ENCODE assay signal across 8 cellular contexts in genomic region chr1:28176086-28176485, GRCh38. TPM values are rescaled to one million over a fixed set of nuclear protein-coding genes. Genes with fewer than 3 reads are reported as not detected.
DNase-seq lines count a peak whose midpoint lies in the region; ATAC-seq, FAIRE-seq and TF ChIP-seq lines count a peak whose summit lies in the region.
"Not testable (repeated sequence)": the region's sequence is repeated elsewhere in the genome, so short reads cannot be mapped to it uniquely, and the experiment has no call there.

No MANE protein-coding gene starts in this region.

- in situ Hi-C loops in transverse colon (cut with MboI; ENCODE audit: low pct_ligation_motif_present in 1 of 4, low pct_unique_long_range_greater_than_20kb in 1 of 4, low sequenced_read_pairs in 3 of 4) = not testable (repeated sequence)

- H3K36me3 Mint-ChIP-seq in stimulated activated memory B cell treated with anti-CD40 and anti-IgM and Interleukin-4, amounts not matched to agents 10 μg/mL and 1 μg/mL and 100 μg/mL, for 72 hours = not testable (repeated sequence)

- TF ChIP-seq POLR2A in Peyer's patch (IDR thresholded peaks at IDR 0.05); transverse colon (IDR thresholded peaks at IDR 0.05): not testable (repeated sequence)

- DNase-seq in GM19239 (ENCODE audit: insufficient read length, low spot score); Peyer's patch; colonic mucosa; transverse colon: not testable (repeated sequence)

- not testable (repeated sequence) for H3K9me3 ChIP-seq in BLaER1; Peyer's patch; colonic mucosa; muscle layer of duodenum (ENCODE audit: control insufficient read depth in 1 of 2, low read length in 2 of 2); transverse colon

- peaks cover 86% of the 10 kb centered on the region for H3K4me1 Mint-ChIP-seq in stimulated activated memory B cell treated with anti-CD40 and anti-IgM and Interleukin-4, amounts not matched to agents 10 μg/mL and 1 μg/mL and 100 μg/mL, for 72 hours

- H3K4me3 ChIP-seq in BLaER1 (peak overlapping the region; percentile 52), Peyer's patch (peak overlapping the region in 3 of 4 donors; percentile 0 to 28 (median 21)), muscle layer of duodenum (ENCODE audit: low read depth in 1 of 2, low read length in 2 of 2) (peak overlapping the region; percentile 38 to 48), transverse colon (peak overlapping the region in 1 of 4 donors; percentile 31)
- H3K4me3 ChIP-seq in colonic mucosa = not testable (repeated sequence)

- ATAC-seq in stimulated activated memory B cell treated with anti-CD40 and anti-IgM and Interleukin-4, amounts not matched to agents 10 μg/mL and 1 μg/mL and 100 μg/mL, for 72 hours = not testable (repeated sequence)

- intact Hi-C loops in colonic mucosa (cut with DNase I); transverse colon (cut with DNase I; ENCODE audit: low total_unique reads): not testable (repeated sequence)

- H3K4me2 ChIP-seq in BLaER1 = peak overlapping the region; percentile 97

- not testable (repeated sequence) for H3K27ac ChIP-seq in BLaER1
- H3K27ac ChIP-seq in Peyer's patch (peak overlapping the region; percentile 23 to 75 (median 66)), colonic mucosa (peak overlapping the region; percentile 40), layer of hippocampus (ENCODE audit: low read depth, low read length) (peak overlapping the region; percentile 38), muscle layer of duodenum (ENCODE audit: low read length) (peak overlapping the region; percentile 69), transverse colon (peak overlapping the region; percentile 55 to 74 (median 68))

- H3K27me3 Mint-ChIP-seq in stimulated activated memory B cell treated with anti-CD40 and anti-IgM and Interleukin-4, amounts not matched to agents 10 μg/mL and 1 μg/mL and 100 μg/mL, for 72 hours = not testable (repeated sequence)

- not testable (repeated sequence) for TF ChIP-seq CTCF in Peyer's patch (IDR thresholded peaks at IDR 0.05); colonic mucosa (IDR thresholded peaks at IDR 0.05); transverse colon (IDR thresholded peaks at IDR 0.05)

- peak overlapping the region; percentile 51; the same call in 1 of the 2 replicates for H3K9ac ChIP-seq in BLaER1
- H3K9ac ChIP-seq in colonic mucosa (ENCODE audit: low read depth in 2 of 2, low read length in 2 of 2) = peak overlapping the region in 1 of 2 donors; percentile 16

- not testable (repeated sequence) for H3K36me3 ChIP-seq in BLaER1; Peyer's patch; colonic mucosa; muscle layer of duodenum (ENCODE audit: control insufficient read depth in 1 of 2, insufficient read depth in 2 of 2, low read length in 2 of 2); transverse colon

- H4K20me1 ChIP-seq in BLaER1 = peaks cover 21% of the 10 kb centered on the region

- peaks cover 90% of the 10 kb centered on the region for H3K4me1 ChIP-seq in BLaER1
- peaks cover 0 to 33% (median 19%) of the 10 kb centered on the region in 4 donors for H3K4me1 ChIP-seq in Peyer's patch
- peaks cover 15% of the 10 kb centered on the region for H3K4me1 ChIP-seq in colonic mucosa
- H3K4me1 ChIP-seq in muscle layer of duodenum (ENCODE audit: control insufficient read depth in 1 of 2, insufficient read depth in 2 of 2, low read length in 2 of 2) = not testable (repeated sequence)
- peaks cover 0 to 35% (median 21%) of the 10 kb centered on the region in 4 donors for H3K4me1 ChIP-seq in transverse colon

- H3K27ac Mint-ChIP-seq in stimulated activated memory B cell treated with anti-CD40 and anti-IgM and Interleukin-4, amounts not matched to agents 10 μg/mL and 1 μg/mL and 100 μg/mL, for 72 hours = peak overlapping the region; percentile 73

- TF ChIP-seq EP300 in transverse colon (IDR thresholded peaks at IDR 0.05; ENCODE audit: low read depth) = not testable (repeated sequence)

- not testable (repeated sequence) for H3K9me3 Mint-ChIP-seq in stimulated activated memory B cell treated with anti-CD40 and anti-IgM and Interleukin-4, amounts not matched to agents 10 μg/mL and 1 μg/mL and 100 μg/mL, for 72 hours

- FAIRE-seq in GM19239 (lab: Jason Lieb, UNC) = peak; percentile 23

- WGBS in transverse colon (ENCODE audit: low coverage in 1 of 2), 2 donors = 83% methylated on average over 8 of the region's 8 CpGs; no CpG with 5 or more reads in 1 of the 2 donors

- peak overlapping the region; percentile 82 for H3K4me3 Mint-ChIP-seq in stimulated activated memory B cell treated with anti-CD40 and anti-IgM and Interleukin-4, amounts not matched to agents 10 μg/mL and 1 μg/mL and 100 μg/mL, for 72 hours

- not testable (repeated sequence) for H3K27me3 ChIP-seq in BLaER1; Peyer's patch; colonic mucosa; layer of hippocampus (ENCODE audit: control insufficient read depth, insufficient read depth, low read length); muscle layer of duodenum (ENCODE audit: low read depth, low read length); transverse colon

RNA-seq across cellular contexts. Expression of gene PTAFR, which starts 0.4 kb away (rescaled TPM):
- total RNA-seq in Peyer's patch (1 to 10 TPM in 3 of 4 donors, under 1 TPM in 1; 0.53 to 1.8 (median 1.7) TPM), colonic mucosa (1 to 10 TPM; 2.2 to 3.9 TPM), transverse colon (10 to 100 TPM in 1 of 4 donors, 1 to 10 TPM in 3; 2.0 to 51.7 (median 4.2) TPM)

RNA-seq across cellular contexts. Expression of gene DNAJC8, which starts 56.7 kb away (rescaled TPM):
- total RNA-seq in Peyer's patch (10 to 100 TPM; 25.9 to 52.8 (median 33.0) TPM), colonic mucosa (10 to 100 TPM; 53.1 to 57.2 TPM), transverse colon (10 to 100 TPM; 33.3 to 68.7 (median 46.8) TPM)

RNA-seq across cellular contexts. Expression of gene ATP5IF1, which starts 59.8 kb away (rescaled TPM):
- total RNA-seq in Peyer's patch (100 to 1,000 TPM; 180 to 381 (median 358) TPM), colonic mucosa (100 to 1,000 TPM; 326 to 331 TPM), transverse colon (100 to 1,000 TPM; 131 to 503 (median 344) TPM)
